ENCODE assay signal across 11 cellular contexts in genomic region chr10:11171452-11171851, GRCh38.
DNase-seq lines count a peak whose midpoint lies in the region; ATAC-seq and TF ChIP-seq lines count a peak whose summit lies in the region.
"Had no signal": no experiment of that assay in that cellular context is flagged by ENCODE, and none has a peak within 500 bp of the region (broad histone marks: within the 10 kb centered on the region; RNA-seq: fewer than 3 reads in every experiment).

No MANE protein-coding gene starts in this region.

- ATAC-seq in activated naive CD8-positive, alpha-beta T cell treated with anti-CD3 and anti-CD28 coated beads, Interleukin-2, amount 10 ng/mL, durations not matched to agents 7 days and 5 days (ENCODE audit: low read depth) = peak; percentile 5
- ATAC-seq in HG03103 (IDR thresholded peaks at IDR 0.05; ENCODE audit: low read depth, unreplicated experiment) (peak; percentile 4), GM19467 (IDR thresholded peaks at IDR 0.05; ENCODE audit: unreplicated experiment) (no peak)

- no peak overlapping the region for H3K4me3 Mint-ChIP-seq in activated naive CD8-positive, alpha-beta T cell treated with anti-CD3 and anti-CD28 coated beads, Interleukin-2, amount 10 ng/mL, durations not matched to agents 7 days and 5 days
- H3K4me3 Mint-ChIP-seq in activated naive CD8-positive, alpha-beta T cell treated with anti-CD3 and anti-CD28 coated beads for 36 hours = no peak overlapping the region

- DNase-seq in activated naive CD8-positive, alpha-beta T cell treated with anti-CD3 and anti-CD28 coated beads, Interleukin-2, amount 10 ng/mL, durations not matched to agents 7 days and 5 days = no peak
- DNase-seq in activated naive CD8-positive, alpha-beta T cell treated with anti-CD3 and anti-CD28 coated beads for 36 hours = no peak
- DNase-seq in transverse colon (no peak), cerebellum (ENCODE audit: low spot score) (no peak), NCI-H2107 (lab: John Stamatoyannopoulos, UW) (no peak)
- DNase-seq: activated CD4-positive, alpha-beta T cell treated with anti-CD3 and anti-CD28 coated beads for 1 hour; NCI-H1694; occipital lobe had no signal

- no peak for TF ChIP-seq POLR2A in transverse colon (IDR thresholded peaks at IDR 0.05)

- H3K27me3 ChIP-seq in duodenal mucosa (ENCODE audit: control insufficient read depth in 1 of 2, insufficient read depth in 2 of 2, low read length in 2 of 2) (no peaks in the 10 kb centered on the region), transverse colon (no peaks in the 10 kb centered on the region)

- H3K4me1 ChIP-seq in duodenal mucosa (ENCODE audit: control insufficient read depth in 1 of 2, insufficient read depth in 2 of 2, low read length in 2 of 2) = peaks cover 5 to 13% of the 10 kb centered on the region in 2 donors
- H3K4me1 ChIP-seq in transverse colon = peaks cover 0 to 3% (median 0%) of the 10 kb centered on the region in 4 donors

- peaks cover 44% of the 10 kb centered on the region for H3K36me3 Mint-ChIP-seq in activated naive CD8-positive, alpha-beta T cell treated with anti-CD3 and anti-CD28 coated beads, Interleukin-2, amount 10 ng/mL, durations not matched to agents 7 days and 5 days
- peaks cover 48% of the 10 kb centered on the region for H3K36me3 Mint-ChIP-seq in activated naive CD8-positive, alpha-beta T cell treated with anti-CD3 and anti-CD28 coated beads for 36 hours

- intact Hi-C loops in transverse colon (cut with DNase I; ENCODE audit: low total_unique reads) = no loop called here

- H3K4me1 Mint-ChIP-seq in activated naive CD8-positive, alpha-beta T cell treated with anti-CD3 and anti-CD28 coated beads, Interleukin-2, amount 10 ng/mL, durations not matched to agents 7 days and 5 days = peaks cover 48% of the 10 kb centered on the region
- H3K4me1 Mint-ChIP-seq in activated naive CD8-positive, alpha-beta T cell treated with anti-CD3 and anti-CD28 coated beads for 36 hours = peaks cover 46% of the 10 kb centered on the region

- POLR2A ChIA-PET in activated naive CD8-positive, alpha-beta T cell treated with anti-CD3 and anti-CD28 coated beads, Interleukin-2, amount 10 ng/mL, durations not matched to agents 7 days and 5 days (lab: Charles Lee) = interaction anchor here (1.0 to 18.3 kb wide), 4 partner anchors 6 to 67 kb away, joined by 3 to 996 read pairs (median 300); no protein-coding TSS in a partner anchor

- H3K9me3 ChIP-seq in duodenal mucosa (ENCODE audit: control insufficient read depth in 1 of 2, low read length in 2 of 2) (no peaks in the 10 kb centered on the region), transverse colon (no peaks in the 10 kb centered on the region)

- WGBS in transverse colon (ENCODE audit: low coverage in 1 of 2), 2 donors = 46 to 76% methylated on average over 2 of the region's 2 CpGs

- TF ChIP-seq EP300 in transverse colon (IDR thresholded peaks at IDR 0.05; ENCODE audit: low read depth) = no peak

- H3K27me3 Mint-ChIP-seq in activated naive CD8-positive, alpha-beta T cell treated with anti-CD3 and anti-CD28 coated beads, Interleukin-2, amount 10 ng/mL, durations not matched to agents 7 days and 5 days = no peaks in the 10 kb centered on the region
- no peaks in the 10 kb centered on the region for H3K27me3 Mint-ChIP-seq in activated naive CD8-positive, alpha-beta T cell treated with anti-CD3 and anti-CD28 coated beads for 36 hours

- H3K27ac Mint-ChIP-seq in activated naive CD8-positive, alpha-beta T cell treated with anti-CD3 and anti-CD28 coated beads, Interleukin-2, amount 10 ng/mL, durations not matched to agents 7 days and 5 days = no peak overlapping the region
- H3K27ac Mint-ChIP-seq in activated naive CD8-positive, alpha-beta T cell treated with anti-CD3 and anti-CD28 coated beads for 36 hours = no peak overlapping the region

- peak overlapping the region in 1 of 2 donors; percentile 28 for H3K9ac ChIP-seq in duodenal mucosa (ENCODE audit: low read depth in 1 of 2, low read length in 2 of 2)

- H3K9me3 Mint-ChIP-seq in activated naive CD8-positive, alpha-beta T cell treated with anti-CD3 and anti-CD28 coated beads, Interleukin-2, amount 10 ng/mL, durations not matched to agents 7 days and 5 days = no peaks in the 10 kb centered on the region
- no peaks in the 10 kb centered on the region for H3K9me3 Mint-ChIP-seq in activated naive CD8-positive, alpha-beta T cell treated with anti-CD3 and anti-CD28 coated beads for 36 hours

- H3K27ac ChIP-seq in duodenal mucosa (ENCODE audit: low read depth, low read length) (no peak overlapping the region), transverse colon (peak overlapping the region; percentile 58 to 92 (median 76))

- TF ChIP-seq CTCF in transverse colon (IDR thresholded peaks at IDR 0.05) = no peak

- H3K4me3 ChIP-seq in duodenal mucosa (ENCODE audit: low read depth in 1 of 2, low read length in 2 of 2) = peak overlapping the region; percentile 9 to 46
- H3K4me3 ChIP-seq in transverse colon = peak overlapping the region in 1 of 4 donors; percentile 6

- in situ Hi-C loops in transverse colon (cut with MboI; ENCODE audit: low pct_ligation_motif_present in 1 of 4, low pct_unique_long_range_greater_than_20kb in 1 of 4, low sequenced_read_pairs in 3 of 4) = no loop called here

- H3K36me3 ChIP-seq in duodenal mucosa (ENCODE audit: control insufficient read depth in 1 of 2, insufficient read depth in 2 of 2, low read length in 2 of 2) = no peaks in the 10 kb centered on the region
- H3K36me3 ChIP-seq in transverse colon = no peaks in the 10 kb centered on the region
